1 cellular context compared by ENCODE assay signal in genomic region chr2:218399391-218400166, GRCh38.
TF ChIP-seq lines count a peak whose summit lies in the region.

CTDSP1 (plus strand) TSS chr2:218399868; CDS start chr2:218400091, 223 bp downstream.

TF ChIP-seq in K562, 482 proteins besides CTCF, POLR2A, EP300 and RAD21 (continued from another document and continues in another):
- TF ChIP-seq BCLAF1 (IDR thresholded peaks at IDR 0.05; ENCODE audit: borderline replicate concordance in 1 of 2, control insufficient read depth in 1 of 2, low read depth in 2 of 2, low read length in 1 of 2) (peak in 1 of 2 experiments; percentile 52; a peak in 1 of 4 replicates), NRF1 (conservative IDR thresholded peaks at IDR 0.05 in 1 of 2, IDR thresholded peaks at IDR 0.05 in 1 of 2) (peak; percentile 89 to 91), TRIM28 (IDR thresholded peaks at IDR 0.05) (no peak), HMGN3 (IDR thresholded peaks at IDR 0.05; ENCODE audit: borderline replicate concordance, extremely low read depth, insufficient read length, low read depth, low read length) (peak; percentile 53), MITF (IDR thresholded peaks at IDR 0.05) (no peak), MGA (IDR thresholded peaks at IDR 0.05) (peak; percentile 63), ZBTB11 (CRISPR knock-in tag; IDR thresholded peaks at IDR 0.05) (peak in 1 of 3 experiments; percentile 80; a peak in 2 of 6 replicates), HOXB6 (CRISPR knock-in tag; IDR thresholded peaks at IDR 0.05; ENCODE audit: borderline replicate concordance) (no peak), SMAD1 (IDR thresholded peaks at IDR 0.05; ENCODE audit: low read depth, low read length, partially characterized antibody) (no peak), COPS2 (conservative IDR thresholded peaks at IDR 0.05) (no peak), PML (IDR thresholded peaks at IDR 0.05; ENCODE audit: low read length) (peak; percentile 16; the same call in 1 of the 2 replicates), ZNF224 (CRISPR knock-in tag; IDR thresholded peaks at IDR 0.05) (no peak), ZNF212 (CRISPR knock-in tag; IDR thresholded peaks at IDR 0.05) (no peak), POLR2G (IDR thresholded peaks at IDR 0.05; ENCODE audit: low read depth, low read length) (peak; percentile 72), ZKSCAN1 (IDR thresholded peaks at IDR 0.05; ENCODE audit: low read depth, low read length) (peak; percentile 57; the same call in 1 of the 2 replicates), MYC (IDR thresholded peaks at IDR 0.05; ENCODE audit: low read depth, low read length) (peak; percentile 73; the same call in 1 of the 2 replicates), MYC (CRISPR knock-in tag; IDR thresholded peaks at IDR 0.05; ENCODE audit: borderline replicate concordance, low read depth) (no peak), MIER1 (IDR thresholded peaks at IDR 0.05; ENCODE audit: low read depth) (peak; percentile 98), GATAD2B (IDR thresholded peaks at IDR 0.05; ENCODE audit: borderline replicate concordance) (peak; percentile 49; the same call in 1 of the 2 replicates)
